27 cellular contexts compared by ENCODE assay signal in genomic region chr7:138398857-138399256, GRCh38.
"Had no signal": no experiment of that assay in that cellular context is flagged by ENCODE, and none has a peak within 500 bp of the region (broad histone marks: within the 10 kb centered on the region; RNA-seq: fewer than 3 reads in every experiment).

No MANE protein-coding gene starts in this region.

- H3K27me3 ChIP-seq: stomach, suprapubic skin, testis, thyroid gland, tibial artery, tibial nerve, transverse colon, upper lobe of left lung, upper lobe of right lung, uterus, vagina had no signal

- FAIRE-seq: urothelium cell line had no signal

- H3K4me3 ChIP-seq: stomach, suprapubic skin, testis, thoracic aorta, thyroid gland, tibial artery, tibial nerve, transverse colon, upper lobe of left lung, upper lobe of right lung, uterus, vagina had no signal

- H3K27me3 Mint-ChIP-seq: stimulated activated naive B cell treated with anti-CD40 and anti-IgM and Interleukin-4, amounts not matched to agents 10 μg/mL and 1 μg/mL and 100 μg/mL, for 72 hours; stimulated activated naive CD8-positive, alpha-beta T cell treated with anti-CD3 and anti-CD28 coated beads, Interleukin-15, amount 100 ng/mL, for 72 hours; stimulated activated naive CD8-positive, alpha-beta T cell treated with anti-CD3 and anti-CD28 coated beads, Interleukin-15, Interleukin-2, amounts not matched to agents 100 ng/mL and 50 ng/mL, for 24 hours; type B pancreatic cell had no signal

- DNase-seq: stimulated activated CD4-positive, alpha-beta T cell treated with anti-CD3 and anti-CD28 coated beads, Interleukin-2, amount 100 ng/mL, for 48 hours; stimulated activated CD4-positive, alpha-beta T cell treated with anti-CD3 and anti-CD28 coated beads, Interleukin-4, amount 100 ng/mL, for 1 hour; stimulated activated CD4-positive, alpha-beta T cell treated with anti-CD3 and anti-CD28 coated beads, Interleukin-4, amount 100 ng/mL, for 24 hours; stimulated activated CD4-positive, alpha-beta T cell treated with anti-CD3 and anti-CD28 coated beads, Interleukin-4, amount 100 ng/mL, for 4 hours; stimulated activated CD8-positive, alpha-beta memory T cell treated with anti-CD3 and anti-CD28 coated beads, Interleukin-4, amount 100 ng/mL, for 48 hours; stimulated activated naive B cell treated with anti-CD40 and anti-IgM and Interleukin-4, amounts not matched to agents 10 μg/mL and 1 μg/mL and 100 μg/mL, for 72 hours; stimulated activated naive CD4-positive, alpha-beta T cell treated with Interleukin-2 at 50 U/mL for 16 hours; stimulated activated naive CD8-positive, alpha-beta T cell treated with anti-CD3 and anti-CD28 coated beads, Interleukin-15, amount 100 ng/mL, for 72 hours; stimulated activated naive CD8-positive, alpha-beta T cell treated with anti-CD3 and anti-CD28 coated beads, Interleukin-15, Interleukin-2, amounts not matched to agents 100 U/mL and 50 U/mL, for 24 hours; stomach; substantia nigra; testis; thyroid gland; tibial artery; transverse colon; upper lobe of left lung; upper lobe of right lung; uterus had no signal

- H3K27ac ChIP-seq: stomach, suprapubic skin, testis, thoracic aorta, thyroid gland, tibial artery, tibial nerve, transverse colon, upper lobe of left lung, upper lobe of right lung, uterus, vagina had no signal

- H3K4me3 Mint-ChIP-seq: stimulated activated effector memory CD8-positive, alpha-beta T cell treated with anti-CD3 and anti-CD28 coated beads, Interleukin-12 subunit alpha, Interleukin-12 subunit beta, amount 100 ng/mL, for 72 hours; stimulated activated memory B cell treated with anti-CD40 and anti-IgM and Interleukin-4, amounts not matched to agents 10 μg/mL and 1 μg/mL and 100 μg/mL, for 72 hours; stimulated activated naive B cell treated with anti-CD40 and anti-IgM and Interleukin-4, amounts not matched to agents 10 μg/mL and 1 μg/mL and 100 μg/mL, for 72 hours; stimulated activated naive CD8-positive, alpha-beta T cell treated with anti-CD3 and anti-CD28 coated beads, Interleukin-15, amount 100 ng/mL, for 72 hours; stimulated activated naive CD8-positive, alpha-beta T cell treated with anti-CD3 and anti-CD28 coated beads, Interleukin-15, Interleukin-2, amounts not matched to agents 100 ng/mL and 50 ng/mL, for 24 hours; type B pancreatic cell had no signal

- ATAC-seq: stimulated activated effector memory CD8-positive, alpha-beta T cell treated with anti-CD3 and anti-CD28 coated beads, Interleukin-12 subunit alpha, Interleukin-12 subunit beta, amount 100 ng/mL, for 72 hours; stimulated activated memory B cell treated with anti-CD40 and anti-IgM and Interleukin-4, amounts not matched to agents 10 μg/mL and 1 μg/mL and 100 μg/mL, for 72 hours; stimulated activated naive B cell treated with anti-CD40 and anti-IgM and Interleukin-4, amounts not matched to agents 10 μg/mL and 1 μg/mL and 100 μg/mL, for 72 hours; stimulated activated naive CD8-positive, alpha-beta T cell treated with anti-CD3 and anti-CD28 coated beads, Interleukin-15, amount 100 ng/mL, for 72 hours; stimulated activated naive CD8-positive, alpha-beta T cell treated with anti-CD3 and anti-CD28 coated beads, Interleukin-15, Interleukin-2, amounts not matched to agents 100 U/mL and 50 U/mL, for 24 hours; upper lobe of right lung had no signal

- H3K36me3 ChIP-seq: stomach, suprapubic skin, thoracic aorta, thyroid gland, tibial artery, tibial nerve, transverse colon, upper lobe of left lung, upper lobe of right lung, uterus, vagina had no signal

- H3K4me1 ChIP-seq: suprapubic skin, testis, thyroid gland, tibial artery, tibial nerve, transverse colon, upper lobe of right lung, uterus, vagina had no signal

- H3K9me3 Mint-ChIP-seq: stimulated activated effector memory CD8-positive, alpha-beta T cell treated with anti-CD3 and anti-CD28 coated beads, Interleukin-12 subunit alpha, Interleukin-12 subunit beta, amount 100 ng/mL, for 72 hours; stimulated activated naive CD8-positive, alpha-beta T cell treated with anti-CD3 and anti-CD28 coated beads, Interleukin-15, amount 100 ng/mL, for 72 hours had no signal

- H3K9me3 ChIP-seq: stomach, suprapubic skin, testis, thoracic aorta, thyroid gland, tibial artery, transverse colon, upper lobe of left lung, upper lobe of right lung, uterus, vagina had no signal

- H3K27ac Mint-ChIP-seq: stimulated activated effector memory CD8-positive, alpha-beta T cell treated with anti-CD3 and anti-CD28 coated beads, Interleukin-12 subunit alpha, Interleukin-12 subunit beta, amount 100 ng/mL, for 72 hours; stimulated activated memory B cell treated with anti-CD40 and anti-IgM and Interleukin-4, amounts not matched to agents 10 μg/mL and 1 μg/mL and 100 μg/mL, for 72 hours; stimulated activated naive B cell treated with anti-CD40 and anti-IgM and Interleukin-4, amounts not matched to agents 10 μg/mL and 1 μg/mL and 100 μg/mL, for 72 hours; stimulated activated naive CD8-positive, alpha-beta T cell treated with anti-CD3 and anti-CD28 coated beads, Interleukin-15, amount 100 ng/mL, for 72 hours; stimulated activated naive CD8-positive, alpha-beta T cell treated with anti-CD3 and anti-CD28 coated beads, Interleukin-15, Interleukin-2, amounts not matched to agents 100 ng/mL and 50 ng/mL, for 24 hours; type B pancreatic cell had no signal

- H3K36me3 Mint-ChIP-seq: stimulated activated effector memory CD8-positive, alpha-beta T cell treated with anti-CD3 and anti-CD28 coated beads, Interleukin-12 subunit alpha, Interleukin-12 subunit beta, amount 100 ng/mL, for 72 hours; stimulated activated memory B cell treated with anti-CD40 and anti-IgM and Interleukin-4, amounts not matched to agents 10 μg/mL and 1 μg/mL and 100 μg/mL, for 72 hours; stimulated activated naive B cell treated with anti-CD40 and anti-IgM and Interleukin-4, amounts not matched to agents 10 μg/mL and 1 μg/mL and 100 μg/mL, for 72 hours had no signal

- H3K4me1 Mint-ChIP-seq: stimulated activated effector memory CD8-positive, alpha-beta T cell treated with anti-CD3 and anti-CD28 coated beads, Interleukin-12 subunit alpha, Interleukin-12 subunit beta, amount 100 ng/mL, for 72 hours; stimulated activated memory B cell treated with anti-CD40 and anti-IgM and Interleukin-4, amounts not matched to agents 10 μg/mL and 1 μg/mL and 100 μg/mL, for 72 hours; stimulated activated naive B cell treated with anti-CD40 and anti-IgM and Interleukin-4, amounts not matched to agents 10 μg/mL and 1 μg/mL and 100 μg/mL, for 72 hours; stimulated activated naive CD8-positive, alpha-beta T cell treated with anti-CD3 and anti-CD28 coated beads, Interleukin-15, amount 100 ng/mL, for 72 hours had no signal
